In the genomic region with DNA sequence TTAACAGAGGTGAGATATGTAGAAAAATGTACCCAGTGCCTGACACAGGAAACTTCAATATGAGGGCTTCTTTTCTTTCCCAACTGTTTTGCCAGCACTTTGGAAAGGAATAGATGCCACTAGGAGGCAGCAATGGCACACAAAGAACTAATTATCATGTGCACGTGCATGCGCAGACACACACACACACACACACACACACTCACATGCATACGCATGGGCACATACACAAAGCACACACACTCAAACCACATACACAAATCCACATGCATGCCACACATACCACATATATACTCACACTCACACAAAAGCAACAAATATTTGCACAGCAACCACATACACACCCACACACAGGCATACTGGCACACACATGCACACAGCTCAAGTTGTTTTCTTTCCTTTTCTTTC, we compare ENCODE assay signal across 8 cellular contexts. TPM values are rescaled to one million over a fixed set of nuclear protein-coding genes. Genes with fewer than 3 reads are reported as not detected.
DNase-seq lines count a peak whose midpoint lies in the region; ATAC-seq and TF ChIP-seq lines count a peak whose summit lies in the region.

No MANE protein-coding gene starts in this region.

- H3K4me2 ChIP-seq in SU-DHL-6 (ENCODE audit: low read depth, low read length, poor library complexity, severe bottlenecking), result no peak overlapping the region

- no peaks in the 10 kb centered on the region for H3K36me3 Mint-ChIP-seq in chondrocyte (ENCODE audit: low read depth)

- H3K4me3 ChIP-seq in SU-DHL-6 (ENCODE audit: insufficient read depth, low read length, poor library complexity, severe bottlenecking) (no peak overlapping the region), lung (no peak overlapping the region)

- TF ChIP-seq CTCF in SU-DHL-6 (IDR thresholded peaks at IDR 0.05; ENCODE audit: insufficient read depth, low read length, poor library complexity, severe bottlenecking) (peak; percentile 52), chondrocyte (IDR thresholded peaks at IDR 0.05) (peak; percentile 88), lung (IDR thresholded peaks at IDR 0.05; ENCODE audit: control extremely low read depth, extremely low read depth) (peak; percentile 32)

- H3K36me3 ChIP-seq in SU-DHL-6 (ENCODE audit: low read length), result no peaks in the 10 kb centered on the region
- H3K36me3 ChIP-seq in lung (ENCODE audit: control insufficient read depth in 2 of 2, insufficient read depth in 2 of 2, low read length in 2 of 2), result no peaks in the 10 kb centered on the region

- H3K27ac ChIP-seq in SU-DHL-6 (ENCODE audit: low read depth, low read length) (no peak overlapping the region), lung (ENCODE audit: low read depth in 1 of 2, low read length in 1 of 2) (no peak overlapping the region)

- no peaks in the 10 kb centered on the region for H3K4me1 ChIP-seq in lung (ENCODE audit: control insufficient read depth in 2 of 2, insufficient read depth in 2 of 2, low read length in 2 of 2)

- no peaks in the 10 kb centered on the region for H3F3A ChIP-seq in SU-DHL-6 (ENCODE audit: insufficient read depth)

- H3K4me3 Mint-ChIP-seq in chondrocyte (ENCODE audit: unreplicated experiment), result no peak overlapping the region

- DNase-seq in G401 (ENCODE audit: low spot score) (peak; percentile 37), NAMALWA (ENCODE audit: low spot score) (peak; percentile 79), chondrocyte (ENCODE audit: low spot score) (no peak), lung (ENCODE audit: low spot score) (peak; percentile 34), stromal cell of bone marrow (ENCODE audit: low read depth) (peak; percentile 54), cortex of kidney (lab: John Stamatoyannopoulos, UW) (no peak)

- ATAC-seq in lung (ENCODE audit: insufficient read depth, low FRiP score), result no peak
- ATAC-seq in HG02678 (IDR thresholded peaks at IDR 0.05; ENCODE audit: unreplicated experiment), result no peak

- in situ Hi-C loops in G401 (cut with HindIII; ENCODE audit: low sequenced_read_pairs), result no loop called here

- H3K9me2 ChIP-seq in SU-DHL-6 (replicated peaks; ENCODE audit: insufficient read depth, low read length), result no peaks in the 10 kb centered on the region

- no peaks in the 10 kb centered on the region for H3K9me3 Mint-ChIP-seq in chondrocyte (ENCODE audit: low read depth)

- 2 to 5% methylated on average over 3 of the region's 3 CpGs for WGBS in lung, 2 donors

- H3K79me2 ChIP-seq in SU-DHL-6 (ENCODE audit: insufficient read depth, low read length), result no peaks in the 10 kb centered on the region

- no peaks in the 10 kb centered on the region for H3K27me3 Mint-ChIP-seq in chondrocyte (ENCODE audit: low read depth)

- no peaks in the 10 kb centered on the region for H4K20me1 ChIP-seq in SU-DHL-6 (ENCODE audit: low read depth, low read length)

- H3K9me3 ChIP-seq in SU-DHL-6 (ENCODE audit: insufficient read depth, low read length) (no peaks in the 10 kb centered on the region), lung (ENCODE audit: control insufficient read depth in 2 of 2, insufficient read depth in 1 of 2, low read length in 1 of 2) (no peaks in the 10 kb centered on the region)

- no peaks in the 10 kb centered on the region for H3K27me3 ChIP-seq in SU-DHL-6 (ENCODE audit: low read length)
- no peaks in the 10 kb centered on the region for H3K27me3 ChIP-seq in lung (ENCODE audit: control insufficient read depth, insufficient read depth)

- no peak overlapping the region for H3K9ac ChIP-seq in SU-DHL-6 (ENCODE audit: low read length)

- H3K27ac Mint-ChIP-seq in chondrocyte (ENCODE audit: unreplicated experiment), result peak overlapping the region; percentile 34

- peaks cover 7% of the 10 kb centered on the region for H3K4me1 Mint-ChIP-seq in chondrocyte (ENCODE audit: low read depth)

- H2AFZ ChIP-seq in SU-DHL-6 (ENCODE audit: low read depth, low read length, severe bottlenecking), result no peak overlapping the region

RNA-seq across cellular contexts. Expression of gene CEP112, which starts 8.8 kb away (rescaled TPM):
- total RNA-seq in G401 (2014; rRNA removed; shearing (Covaris generic)), result 4.5 and 9.6 TPM in 2 replicates
- total RNA-seq in chondrocyte, result 13.5 to 21.8 TPM (median 16.6 TPM) in 3 replicates
- total RNA-seq in lung, result 10 to 100 TPM; 24.2 to 32.9 TPM
- 10 to 100 TPM in 1 of 2 donors, 1 to 10 TPM in 1; 5.9 to 13.4 TPM for polyA plus RNA-seq in lung

RNA-seq across cellular contexts. Expression of gene APOH, which starts 28.5 kb away (rescaled TPM):
- not detected in 2 replicates for total RNA-seq in G401 (2014; rRNA removed; shearing (Covaris generic))
- total RNA-seq in chondrocyte (not detected in 3 replicates), lung (1 to 10 TPM; 3.9 to 5.6 TPM)
- 10 to 100 TPM in 1 of 2 donors, under 1 TPM in 1; 0.39 to 15.4 TPM for polyA plus RNA-seq in lung

Comparison
In these comparisons a context has a peak if more than half of its experiments do, and no peak if none do; other contexts are left out.
1. DNase-seq: peak in G401 (single experiment), NAMALWA (single experiment), lung (single experiment) and stromal cell of bone marrow (single experiment); none in chondrocyte (single experiment) and cortex of kidney (single experiment).
2. CTCF ChIP-seq: peak in every context shown above with its lines; median percentile 88 in chondrocyte; 52 in SU-DHL-6; 32 in lung.